ENCODE assay signal across 8 cellular contexts in the genomic region with DNA sequence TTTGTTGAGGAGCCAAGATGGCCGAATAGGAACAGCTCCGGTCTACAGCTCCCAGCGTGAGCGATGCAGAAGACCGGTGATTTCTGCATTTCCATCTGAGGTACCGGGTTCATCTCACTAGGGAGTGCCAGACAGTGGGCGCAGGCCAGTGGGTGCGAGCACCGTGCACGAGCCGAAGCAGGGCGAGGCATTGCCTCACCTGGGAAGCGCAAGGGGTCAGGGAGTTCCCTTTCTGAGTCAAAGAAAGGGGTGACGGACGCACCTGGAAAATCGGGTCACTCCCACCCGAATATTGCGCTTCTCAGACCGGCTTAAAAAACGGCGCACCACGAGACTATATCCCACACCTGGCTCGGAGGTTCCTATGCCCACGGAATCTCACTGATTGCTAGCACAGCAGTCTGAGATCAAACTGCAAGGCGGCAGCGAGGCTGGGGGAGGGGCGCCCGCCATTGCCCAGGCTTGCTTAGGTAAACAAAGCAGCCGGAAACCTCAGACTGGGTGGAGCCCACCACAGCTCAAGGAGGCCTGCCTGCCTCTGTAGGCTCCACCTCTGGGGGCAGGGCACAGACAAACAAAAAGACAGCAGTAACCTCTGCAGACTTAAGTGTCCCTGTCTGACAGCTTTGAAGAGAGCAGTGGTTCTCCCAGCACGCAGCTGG.
DNase-seq lines count a peak whose midpoint lies in the region; ATAC-seq and TF ChIP-seq lines count a peak whose summit lies in the region.
"Not testable (repeated sequence)": the region's sequence is repeated elsewhere in the genome, so short reads cannot be mapped to it uniquely, and the experiment has no call there.

No MANE protein-coding gene starts in this region.

- DNase-seq in ELF-1 (ENCODE audit: low read depth, low spot score), result peak; percentile 76
- peak; percentile 38 for DNase-seq in NCI-H1105 treated with DMSO at 0.1 percent for 48 hours (lab: John Stamatoyannopoulos, UW)
- DNase-seq in NCI-H345 (lab: John Stamatoyannopoulos, UW), result peak; percentile 30
- peak in 1 of 2 experiments; percentile 23 for DNase-seq in PC-9
- peak; percentile 1 for DNase-seq in activated CD8-positive, alpha-beta T cell treated with anti-CD3 and anti-CD28 coated beads for 36 hours
- DNase-seq in neural progenitor cell (ENCODE audit: low spot score), result peak; percentile 55

- H3K4me1 ChIP-seq in PC-9 (replicated peaks; ENCODE audit: insufficient read depth); neural progenitor cell: not testable (repeated sequence)

- H3K4me3 ChIP-seq in PC-9, result peak overlapping the region; percentile 59
- H3K4me3 ChIP-seq in neural progenitor cell, result not testable (repeated sequence)

- H2AFZ ChIP-seq in PC-9, result peak overlapping the region; percentile 83
- not testable (repeated sequence) for H2AFZ ChIP-seq in neural progenitor cell (replicated peaks)

- not testable (repeated sequence) for H3K79me2 ChIP-seq in PC-9 (ENCODE audit: low read depth); neural progenitor cell (ENCODE audit: low read depth)

- H3K4me1 Mint-ChIP-seq in activated CD8-positive, alpha-beta T cell treated with anti-CD3 and anti-CD28 coated beads for 36 hours (ENCODE audit: low read depth); neural progenitor cell: not testable (repeated sequence)

- not testable (repeated sequence) for H3K9ac ChIP-seq in neural progenitor cell

- H3K4me3 Mint-ChIP-seq in activated CD8-positive, alpha-beta T cell treated with anti-CD3 and anti-CD28 coated beads for 36 hours; neural progenitor cell: not testable (repeated sequence)

- H3F3A ChIP-seq in PC-9 (ENCODE audit: insufficient read depth, low read depth); neural progenitor cell (ENCODE audit: low read depth): not testable (repeated sequence)

- H3K9me3 Mint-ChIP-seq in activated CD8-positive, alpha-beta T cell treated with anti-CD3 and anti-CD28 coated beads for 36 hours, result not testable (repeated sequence)
- peaks cover 25% of the 10 kb centered on the region for H3K9me3 Mint-ChIP-seq in neural progenitor cell

- H3K36me3 ChIP-seq in PC-9 (ENCODE audit: low read depth); neural progenitor cell: not testable (repeated sequence)

- not testable (repeated sequence) for H3K36me3 Mint-ChIP-seq in activated CD8-positive, alpha-beta T cell treated with anti-CD3 and anti-CD28 coated beads for 36 hours (ENCODE audit: low read depth); neural progenitor cell

- H3K9me3 ChIP-seq in PC-9 (ENCODE audit: insufficient read depth, low read depth); neural progenitor cell (ENCODE audit: low read depth): not testable (repeated sequence)

- H3K27ac ChIP-seq in 22Rv1, result peak overlapping the region; percentile 82
- H3K27ac ChIP-seq in PC-9, neural progenitor cell: not testable (repeated sequence)
- peak overlapping the region; percentile 58 for H3K27ac ChIP-seq in cingulate gyrus (ENCODE audit: low read depth, low read length)

- not testable (repeated sequence) for TF ChIP-seq CTCF in 22Rv1 (IDR thresholded peaks at IDR 0.05); PC-9 (conservative IDR thresholded peaks at IDR 0.05); activated CD8-positive, alpha-beta T cell treated with anti-CD3 and anti-CD28 coated beads for 36 hours (IDR thresholded peaks at IDR 0.05); neural progenitor cell (IDR thresholded peaks at IDR 0.05)

- intact Hi-C loops in PC-9 (cut with micrococcal nuclease; ENCODE audit: unreplicated experiment); activated CD8-positive, alpha-beta T cell treated with anti-CD3 and anti-CD28 coated beads for 36 hours (cut with micrococcal nuclease): not testable (repeated sequence)

- not testable (repeated sequence) for H3K9me2 ChIP-seq in PC-9 (ENCODE audit: insufficient read depth)

- POLR2A ChIA-PET in PC-9 (lab: Charles Lee; ENCODE audit: unreplicated experiment); activated CD8-positive, alpha-beta T cell treated with anti-CD3 and anti-CD28 coated beads for 36 hours (lab: Charles Lee): not testable (repeated sequence)

- not testable (repeated sequence) for H3K27me3 Mint-ChIP-seq in activated CD8-positive, alpha-beta T cell treated with anti-CD3 and anti-CD28 coated beads for 36 hours; neural progenitor cell (ENCODE audit: insufficient read depth, low read depth)

- H3K4me2 ChIP-seq in PC-9, result peak overlapping the region; percentile 66
- not testable (repeated sequence) for H3K4me2 ChIP-seq in neural progenitor cell

- not testable (repeated sequence) for H3K27ac Mint-ChIP-seq in activated CD8-positive, alpha-beta T cell treated with anti-CD3 and anti-CD28 coated beads for 36 hours; neural progenitor cell

- CTCF ChIA-PET in PC-9 (lab: Charles Lee); activated CD8-positive, alpha-beta T cell treated with anti-CD3 and anti-CD28 coated beads for 36 hours (lab: Charles Lee): not testable (repeated sequence)

- not testable (repeated sequence) for H4K20me1 ChIP-seq in PC-9 (ENCODE audit: insufficient read depth); neural progenitor cell (ENCODE audit: low read depth)

- not testable (repeated sequence) for H3K27me3 ChIP-seq in PC-9 (ENCODE audit: insufficient read depth, low read depth); neural progenitor cell

- ATAC-seq in activated CD8-positive, alpha-beta T cell treated with anti-CD3 and anti-CD28 coated beads for 36 hours, result not testable (repeated sequence)

- not testable (repeated sequence) for BruUV-seq in PC-9 (replicated peaks; lab: Mats Ljungman, UMichigan)
